Comparison of ENCODE assay signal across 36 cellular contexts in genomic region chr2:119681868-119682220, GRCh38.
"Had no signal": no experiment of that assay in that cellular context is flagged by ENCODE, and none has a peak within 500 bp of the region (broad histone marks: within the 10 kb centered on the region; RNA-seq: fewer than 3 reads in every experiment).

No MANE protein-coding gene starts in this region.

- H3K27me3 ChIP-seq: adrenal gland, body of pancreas, MG63, Peyer's patch had no signal

- H3K9me3 ChIP-seq: adrenal gland, body of pancreas, MG63, Peyer's patch had no signal

- H3K4me3 Mint-ChIP-seq: activated CD4-positive, alpha-beta T cell treated with anti-CD3 and anti-CD28 coated beads for 36 hours; activated CD4-positive, alpha-beta T cell treated with anti-CD3 and anti-CD28 coated beads, Interleukin-2, amount 10 ng/mL, durations not matched to agents 7 days and 5 days; activated CD8-positive, alpha-beta T cell treated with anti-CD3 and anti-CD28 coated beads, Interleukin-2, amount 10 ng/mL, durations not matched to agents 7 days and 5 days; activated naive CD4-positive, alpha-beta T cell treated with anti-CD3 and anti-CD28 coated beads for 36 hours; activated T-cell treated with anti-CD3 and anti-CD28 coated beads, Interleukin-2, amount 50 U/mL, for 24 hours; WTC11 had no signal

- H3K9me3 Mint-ChIP-seq: activated CD4-positive, alpha-beta T cell treated with anti-CD3 and anti-CD28 coated beads, Interleukin-2, amount 10 ng/mL, durations not matched to agents 7 days and 5 days; activated naive CD4-positive, alpha-beta T cell treated with anti-CD3 and anti-CD28 coated beads for 36 hours; activated naive CD4-positive, alpha-beta T cell treated with anti-CD3 and anti-CD28 coated beads, Interleukin-2, amount 50 U/mL, for 72 hours; activated T-cell treated with anti-CD3 and anti-CD28 coated beads, Interleukin-2, amount 50 U/mL, for 24 hours; WTC11 had no signal

- H3K27ac ChIP-seq: adrenal gland, body of pancreas, Peyer's patch, RWPE1 had no signal

- ATAC-seq: activated CD4-positive, alpha-beta T cell treated with anti-CD3 and anti-CD28 coated beads for 36 hours; activated CD4-positive, CD25-positive, alpha-beta regulatory T cell treated with anti-CD3 and anti-CD28 coated beads, Interleukin-2, amount 50 U/mL, for 24 hours; activated CD8-positive, alpha-beta T cell treated with anti-CD3 and anti-CD28 coated beads, Interleukin-2, amount 10 ng/mL, durations not matched to agents 7 days and 5 days; activated naive CD4-positive, alpha-beta T cell treated with anti-CD3 and anti-CD28 coated beads, Interleukin-2, amount 50 U/mL, for 72 hours; body of pancreas; PC-3; Right ventricle myocardium inferior; WTC11 had no signal

- FAIRE-seq: astrocyte, TTC549 had no signal

- H3K4me3 ChIP-seq: adrenal gland, body of pancreas, MG63, Peyer's patch had no signal

- DNase-seq: activated CD4-positive, alpha-beta T cell treated with anti-CD3 and anti-CD28 coated beads for 36 hours; activated CD4-positive, alpha-beta T cell treated with anti-CD3 and anti-CD28 coated beads, Interleukin-2, amount 10 ng/mL, durations not matched to agents 7 days and 5 days; activated CD4-positive, alpha-beta T cell treated with anti-CD3 and anti-CD28 coated beads, Interleukin-2, amount 50 U/mL, for 48 hours; activated CD8-positive, alpha-beta T cell treated with anti-CD3 and anti-CD28 coated beads, Interleukin-2, amount 10 ng/mL, durations not matched to agents 7 days and 5 days; activated gamma-delta T cell treated with Interleukin-2 at 50 U/mL for 16 hours; activated naive CD4-positive, alpha-beta T cell treated with anti-CD3 and anti-CD28 coated beads for 36 hours; activated T-cell treated with anti-CD3 and anti-CD28 coated beads, Interleukin-2, amount 50 U/mL, for 24 hours; body of pancreas; central memory CD4-positive, alpha-beta T cell; Kasumi-1; KG1; MG63; NCI-H1048; NCI-H1436 treated with DMSO at 0.1 percent for 48 hours; NCI-H1694 treated with DMSO at 0.1 percent for 48 hours; NCI-H2029 treated with DMSO at 0.1 percent for 48 hours; NCI-H2107; NCI-H2171; NCI-H510A; NCI-H526; NCI-H748 treated with DMSO at 0.1 percent for 48 hours; NK-92 treated with Interleukin-12 subunit alpha and Interleukin-12 subunit beta, amount 100 ng/mL, for 24 hours; PC-3; Peyer's patch; SIG-M5; SW 1271; T-helper 1 cell; T1000 had no signal

- H3K27ac Mint-ChIP-seq: activated CD4-positive, alpha-beta T cell treated with anti-CD3 and anti-CD28 coated beads for 36 hours; activated CD4-positive, alpha-beta T cell treated with anti-CD3 and anti-CD28 coated beads, Interleukin-2, amount 10 ng/mL, durations not matched to agents 7 days and 5 days; activated CD8-positive, alpha-beta T cell treated with anti-CD3 and anti-CD28 coated beads, Interleukin-2, amount 10 ng/mL, durations not matched to agents 7 days and 5 days; activated naive CD4-positive, alpha-beta T cell treated with anti-CD3 and anti-CD28 coated beads for 36 hours; activated T-cell treated with anti-CD3 and anti-CD28 coated beads, Interleukin-2, amount 50 U/mL, for 24 hours had no signal

- H3K27me3 Mint-ChIP-seq: activated CD4-positive, alpha-beta T cell treated with anti-CD3 and anti-CD28 coated beads for 36 hours; activated CD4-positive, alpha-beta T cell treated with anti-CD3 and anti-CD28 coated beads, Interleukin-2, amount 10 ng/mL, durations not matched to agents 7 days and 5 days; activated T-cell treated with anti-CD3 and anti-CD28 coated beads, Interleukin-2, amount 50 U/mL, for 24 hours had no signal
